Comparison of ENCODE assay signal across 9 cellular contexts in the genomic region with DNA sequence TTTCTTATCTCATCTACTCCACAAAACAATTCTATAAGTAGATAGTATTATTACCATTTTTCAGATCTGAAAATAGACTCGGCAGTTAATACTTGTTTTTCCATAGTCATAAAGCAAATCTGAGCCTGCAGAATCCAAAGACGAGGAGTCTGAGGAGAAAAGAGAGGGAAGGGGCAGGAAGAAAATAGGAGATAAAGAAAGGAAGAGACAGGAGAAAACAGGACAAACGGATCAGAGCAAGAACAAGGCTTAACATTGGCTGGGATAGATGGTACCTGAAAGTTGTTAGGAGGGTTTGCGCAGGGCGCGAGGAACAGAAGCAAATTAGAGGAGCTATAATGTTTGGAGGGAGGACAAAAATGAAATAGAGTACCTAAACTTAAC. TPM values are rescaled to one million over a fixed set of nuclear protein-coding genes. Genes with fewer than 3 reads are reported as not detected.
DNase-seq lines count a peak whose midpoint lies in the region; ATAC-seq and TF ChIP-seq lines count a peak whose summit lies in the region.
"Had no signal": no experiment of that assay in that cellular context is flagged by ENCODE, and none has a peak within 500 bp of the region (broad histone marks: within the 10 kb centered on the region; RNA-seq: fewer than 3 reads in every experiment).

No MANE protein-coding gene starts in this region.

- DNase-seq in activated T-cell treated with anti-CD3 and anti-CD28 coated beads, Interleukin-2, amount 50 U/mL, for 24 hours: no peak
- DNase-seq in activated T-cell treated with anti-CD3 and anti-CD28 coated beads for 4 hours (no peak), left lung (no peak), thyroid gland (no peak), cerebellar nuclear complex (lab: John Stamatoyannopoulos, UW) (no peak), cerebellar cortex (ENCODE audit: low spot score) (no peak)

- no peak for TF ChIP-seq POLR2A in thyroid gland (IDR thresholded peaks at IDR 0.05)

- peak overlapping the region; percentile 99 for H3K27ac Mint-ChIP-seq in activated T-cell treated with anti-CD3 and anti-CD28 coated beads, Interleukin-2, amount 50 U/mL, for 24 hours

- 37 to 38% methylated on average over 6 of the region's 6 CpGs for WGBS in thyroid gland, 2 donors

- H3K9me3 Mint-ChIP-seq in activated T-cell treated with anti-CD3 and anti-CD28 coated beads, Interleukin-2, amount 50 U/mL, for 24 hours: no peaks in the 10 kb centered on the region

- H3K4me1 ChIP-seq in left lung (peaks cover 0 to 28% of the 10 kb centered on the region in 2 donors), thyroid gland (peaks cover 8 to 16% of the 10 kb centered on the region in 2 donors)

- H3K36me3 ChIP-seq in left lung: peaks cover 0 to 12% of the 10 kb centered on the region in 2 donors
- H3K36me3 ChIP-seq in thyroid gland: no peaks in the 10 kb centered on the region

- TF ChIP-seq CTCF in left lung (IDR thresholded peaks at IDR 0.05) (no peak), thyroid gland (IDR thresholded peaks at IDR 0.05) (no peak)

- peaks cover 4 to 17% of the 10 kb centered on the region in 2 donors for H3K27me3 ChIP-seq in left lung
- no peaks in the 10 kb centered on the region for H3K27me3 ChIP-seq in thyroid gland

- H3K36me3 Mint-ChIP-seq in activated T-cell treated with anti-CD3 and anti-CD28 coated beads, Interleukin-2, amount 50 U/mL, for 24 hours (ENCODE audit: low read depth): peaks cover 44% of the 10 kb centered on the region

- H3K4me3 Mint-ChIP-seq in activated T-cell treated with anti-CD3 and anti-CD28 coated beads, Interleukin-2, amount 50 U/mL, for 24 hours: peak overlapping the region; percentile 94

- peaks cover 40% of the 10 kb centered on the region for H3K4me1 Mint-ChIP-seq in activated T-cell treated with anti-CD3 and anti-CD28 coated beads, Interleukin-2, amount 50 U/mL, for 24 hours (ENCODE audit: low read depth)

- H3K9me3 ChIP-seq in left lung (no peaks in the 10 kb centered on the region), thyroid gland (no peaks in the 10 kb centered on the region)

- peaks cover 13% of the 10 kb centered on the region for H3K27me3 Mint-ChIP-seq in activated T-cell treated with anti-CD3 and anti-CD28 coated beads, Interleukin-2, amount 50 U/mL, for 24 hours

- ATAC-seq in left lung (peak; percentile 3), HG02678 (IDR thresholded peaks at IDR 0.05; ENCODE audit: unreplicated experiment) (no peak)

- intact Hi-C loops in left lung (cut with DNase I) (no loop called here), thyroid gland (cut with DNase I) (loop anchor here (10.0 kb wide), 1 partner anchor 340 kb away; no protein-coding TSS in a partner anchor)

- H3K27ac ChIP-seq in angular gyrus (ENCODE audit: low read depth, low read length): peak overlapping the region; percentile 73
- H3K27ac ChIP-seq in left lung: peak overlapping the region; percentile 84 to 93
- H3K27ac ChIP-seq in thyroid gland: peak overlapping the region in 2 of 3 donors; percentile 77 to 85

- peak overlapping the region; percentile 86 to 90 for H3K4me3 ChIP-seq in left lung
- H3K4me3 ChIP-seq in thyroid gland (replicated peaks in 1 of 3): peak overlapping the region in 2 of 3 donors; percentile 38 to 94

RNA-seq across cellular contexts. Expression of gene PPIL1, which starts 0.6 kb away (rescaled TPM):
- 10 to 100 TPM; 19.6 to 24.5 TPM for total RNA-seq in left lung
- total RNA-seq in thyroid gland: 10 to 100 TPM; 35.3 to 69.4 (median 44.3) TPM

RNA-seq across cellular contexts. Expression of gene C6orf89, which starts 10.5 kb away (rescaled TPM):
- total RNA-seq in left lung (10 to 100 TPM; 53.3 to 59.6 TPM), thyroid gland (10 to 100 TPM; 58.2 to 89.6 (median 68.9) TPM)

RNA-seq across cellular contexts. Expression of gene CPNE5, which starts 36.0 kb away (rescaled TPM):
- total RNA-seq in left lung: 1 to 10 TPM; 1.2 to 1.9 TPM
- total RNA-seq in thyroid gland: 1 to 10 TPM; 1.1 to 4.6 (median 2.9) TPM
- total RNA-seq: RPMI7951 had no signal
